12 cellular contexts compared by ENCODE assay signal in genomic region chr2:176565641-176566323, GRCh38.
A peak's percentile ranks its signal among the peaks of the same experiment; 100 is the strongest.
DNase-seq lines count a peak whose midpoint lies in the region; ATAC-seq, FAIRE-seq and TF ChIP-seq lines count a peak whose summit lies in the region.
"Had no signal": no experiment of that assay in that cellular context is flagged by ENCODE, and none has a peak within 500 bp of the region (broad histone marks: within the 10 kb centered on the region; RNA-seq: fewer than 3 reads in every experiment).

No MANE protein-coding gene starts in this region.

- no peak overlapping the region for H3K27ac Mint-ChIP-seq in type B pancreatic cell
- H3K27ac Mint-ChIP-seq: activated CD4-positive, alpha-beta T cell treated with anti-CD3 and anti-CD28 coated beads, Interleukin-2, amount 10 ng/mL, durations not matched to agents 24 days and 14 days; activated T-helper 2 cell treated with anti-CD3 and anti-CD28 coated beads, Interferon-gamma antibody, Interleukin-2, Interleukin-4, amounts not matched to agents 10 μg/mL and 5 μg/mL and 100 μg/mL, durations not matched to agents 14 hours and 24 hours and 36 hours had no signal

- H3K4me1 Mint-ChIP-seq in type B pancreatic cell (ENCODE audit: unreplicated experiment), result peaks cover 30% of the 10 kb centered on the region
- H3K4me1 Mint-ChIP-seq: activated CD4-positive, alpha-beta T cell treated with anti-CD3 and anti-CD28 coated beads, Interleukin-2, amount 10 ng/mL, durations not matched to agents 24 days and 14 days had no signal

- FAIRE-seq in H54 (lab: Jason Lieb, UNC), result no peak

- TF ChIP-seq POLR2A in H54 (IDR thresholded peaks at IDR 0.05; ENCODE audit: low read depth, low read length), result no peak

- H3K27me3 Mint-ChIP-seq in type B pancreatic cell, result peaks cover 45% of the 10 kb centered on the region

- H3K36me3 Mint-ChIP-seq in type B pancreatic cell, result no peaks in the 10 kb centered on the region

- TF ChIP-seq CTCF in type B pancreatic cell (conservative IDR thresholded peaks at IDR 0.05), result no peak

- DNase-seq in DMS 273 (lab: John Stamatoyannopoulos, UW; ENCODE audit: unreplicated experiment) (peak; percentile 9), DMS 273 treated with DMSO at 0.1 percent for 48 hours (lab: John Stamatoyannopoulos, UW) (no peak), NCI-H774 (lab: John Stamatoyannopoulos, UW) (peak; percentile 88), left colon (no peak), type B pancreatic cell (ENCODE audit: extremely low spot score, unreplicated experiment) (no peak), LoVo (ENCODE audit: low spot score) (no peak), H54 (ENCODE audit: insufficient read length, low spot score) (no peak)
- DNase-seq: activated CD4-positive, alpha-beta T cell treated with anti-CD3 and anti-CD28 coated beads, Interleukin-2, amount 10 ng/mL, durations not matched to agents 24 days and 14 days; Karpas-422; T-helper 1 cell had no signal

- peak overlapping the region; percentile 29 for H3K4me3 Mint-ChIP-seq in type B pancreatic cell
- H3K4me3 Mint-ChIP-seq: activated CD4-positive, alpha-beta T cell treated with anti-CD3 and anti-CD28 coated beads, Interleukin-2, amount 10 ng/mL, durations not matched to agents 24 days and 14 days had no signal

- H3K9me3 Mint-ChIP-seq in type B pancreatic cell, result peaks cover 9% of the 10 kb centered on the region
- H3K9me3 Mint-ChIP-seq: activated CD4-positive, alpha-beta T cell treated with anti-CD3 and anti-CD28 coated beads, Interleukin-2, amount 10 ng/mL, durations not matched to agents 24 days and 14 days; activated T-helper 2 cell treated with anti-CD3 and anti-CD28 coated beads, Interferon-gamma antibody, Interleukin-2, Interleukin-4, amounts not matched to agents 10 μg/mL and 5 μg/mL and 100 μg/mL, durations not matched to agents 14 hours and 24 hours and 36 hours had no signal

- ATAC-seq in left colon (peak; percentile 25), GM21529 (IDR thresholded peaks at IDR 0.05; ENCODE audit: unreplicated experiment) (no peak)

- intact Hi-C loops in left colon (cut with DNase I, micrococcal nuclease), result loop anchor here in 1 of 2 donors (5.0 kb wide), 1 partner anchor 423 kb away; no protein-coding TSS in a partner anchor

Comparison
In these comparisons a context has a peak if more than half of its experiments do, and no peak if none do; other contexts are left out.
1. DNase-seq: peak in DMS 273 (single experiment) and NCI-H774 (single experiment); none in DMS 273 treated with DMSO at 0.1 percent for 48 hours (single experiment), left colon (0 of 2), type B pancreatic cell (single experiment), LoVo (single experiment) and H54 (single experiment).